In genomic region chr14:64734990-64735389, GRCh38 we compare ENCODE assay signal across 12 cellular contexts. TPM values are rescaled to one million over a fixed set of nuclear protein-coding genes. Genes with fewer than 3 reads are reported as not detected.
DNase-seq lines count a peak whose midpoint lies in the region; ATAC-seq and TF ChIP-seq lines count a peak whose summit lies in the region.
"Had no signal": no experiment of that assay in that cellular context is flagged by ENCODE, and none has a peak within 500 bp of the region (broad histone marks: within the 10 kb centered on the region; RNA-seq: fewer than 3 reads in every experiment).

No MANE protein-coding gene starts in this region.

- no peak overlapping the region for H3K4me3 ChIP-seq in Karpas-422 (ENCODE audit: low read length)

- H3K9me3 ChIP-seq in CD4-positive, alpha-beta T cell (ENCODE audit: control insufficient read depth, low read length): no peaks in the 10 kb centered on the region
- H3K9me3 ChIP-seq in T-helper 17 cell (ENCODE audit: control insufficient read depth, low read length, poor library complexity, severe bottlenecking): no peaks in the 10 kb centered on the region
- no peaks in the 10 kb centered on the region for H3K9me3 ChIP-seq in Karpas-422 (ENCODE audit: low read length)
- H3K9me3 ChIP-seq: SK-N-SH had no signal

- no peaks in the 10 kb centered on the region for H3K79me2 ChIP-seq in Karpas-422 (ENCODE audit: low read length)

- no peaks in the 10 kb centered on the region for H3K36me3 ChIP-seq in Karpas-422 (ENCODE audit: insufficient read depth, low read length)

- H3K4me2 ChIP-seq in Karpas-422 (ENCODE audit: low read depth, low read length, poor library complexity, severe bottlenecking): no peak overlapping the region
- H3K4me2 ChIP-seq: SK-N-SH had no signal

- no peak overlapping the region for H3K9ac ChIP-seq in Karpas-422 (ENCODE audit: low read length)
- H3K9ac ChIP-seq: SK-N-SH had no signal

- in situ Hi-C loops in G401 (cut with HindIII; ENCODE audit: low sequenced_read_pairs): no loop called here

- H3K27me3 Mint-ChIP-seq in CD4-positive, alpha-beta T cell: no peaks in the 10 kb centered on the region
- H3K27me3 Mint-ChIP-seq in T-helper 17 cell (no peaks in the 10 kb centered on the region), nephron (ENCODE audit: low read depth) (no peaks in the 10 kb centered on the region)
- H3K27me3 Mint-ChIP-seq: naive B cell had no signal

- ATAC-seq in CD4-positive, alpha-beta T cell (ENCODE audit: poor library complexity): no peak
- ATAC-seq in T-helper 17 cell (no peak), HG03439 (IDR thresholded peaks at IDR 0.05; ENCODE audit: unreplicated experiment) (no peak)

- no peaks in the 10 kb centered on the region for H3K9me3 Mint-ChIP-seq in CD4-positive, alpha-beta T cell
- H3K9me3 Mint-ChIP-seq in nephron: no peaks in the 10 kb centered on the region
- H3K9me3 Mint-ChIP-seq: naive B cell had no signal

- no peak for TF ChIP-seq CTCF in CD4-positive, alpha-beta T cell (IDR thresholded peaks at IDR 0.05)
- TF ChIP-seq CTCF in nephron (IDR thresholded peaks at IDR 0.05; ENCODE audit: unreplicated experiment in 3 of 3): no peak

- H3K4me1 Mint-ChIP-seq in CD4-positive, alpha-beta T cell (ENCODE audit: low read depth): peaks cover 27% of the 10 kb centered on the region
- H3K4me1 Mint-ChIP-seq in T-helper 17 cell (peaks cover 35% of the 10 kb centered on the region), nephron (peaks cover 12% of the 10 kb centered on the region)
- H3K4me1 Mint-ChIP-seq: naive B cell had no signal

- no peaks in the 10 kb centered on the region for H3K9me2 ChIP-seq in Karpas-422 (replicated peaks; ENCODE audit: insufficient read depth, low read length)
- H3K9me2 ChIP-seq: SK-N-SH had no signal

- DNase-seq in CD4-positive, alpha-beta T cell: no peak
- peak; percentile 98 for DNase-seq in DMS79 (lab: John Stamatoyannopoulos, UW)
- no peak for DNase-seq in T-helper 17 cell
- no peak for DNase-seq in Karpas-422
- DNase-seq in G401 (ENCODE audit: low spot score): no peak
- DNase-seq: Calu3; foreskin fibroblast; naive B cell; NK-92 treated with Interleukin-12 subunit alpha and Interleukin-12 subunit beta, amount 100 ng/mL, for 24 hours; SK-N-SH had no signal

- no peak overlapping the region for H2AFZ ChIP-seq in Karpas-422 (ENCODE audit: low read length)

- no peak overlapping the region for H3K27ac ChIP-seq in CD4-positive, alpha-beta T cell (ENCODE audit: low read depth, low read length)
- no peak overlapping the region for H3K27ac ChIP-seq in Karpas-422 (ENCODE audit: low read length)

- intact Hi-C loops in CD4-positive, alpha-beta T cell (cut with DNase I, micrococcal nuclease): no loop called here

- H4K20me1 ChIP-seq in Karpas-422 (ENCODE audit: insufficient read depth, low read depth, low read length): no peaks in the 10 kb centered on the region

- peaks cover 14% of the 10 kb centered on the region for H3K36me3 Mint-ChIP-seq in CD4-positive, alpha-beta T cell (ENCODE audit: low read depth)
- H3K36me3 Mint-ChIP-seq in T-helper 17 cell (ENCODE audit: low read depth): peaks cover 4% of the 10 kb centered on the region
- H3K36me3 Mint-ChIP-seq in nephron (ENCODE audit: low read depth): peaks cover 54% of the 10 kb centered on the region
- H3K36me3 Mint-ChIP-seq: naive B cell had no signal

- POLR2A ChIA-PET in CD4-positive, alpha-beta T cell (lab: Charles Lee): no interaction called here

- no peak overlapping the region for H3K4me3 Mint-ChIP-seq in CD4-positive, alpha-beta T cell
- peak overlapping the region; percentile 61 for H3K4me3 Mint-ChIP-seq in T-helper 17 cell
- H3K4me3 Mint-ChIP-seq in nephron: no peak overlapping the region
- H3K4me3 Mint-ChIP-seq: naive B cell had no signal

- no peaks in the 10 kb centered on the region for H3K27me3 ChIP-seq in CD4-positive, alpha-beta T cell (ENCODE audit: control insufficient read depth, insufficient read depth, low read length)
- no peaks in the 10 kb centered on the region for H3K27me3 ChIP-seq in Karpas-422 (ENCODE audit: low read length)

- H3K27ac Mint-ChIP-seq in CD4-positive, alpha-beta T cell: peak overlapping the region; percentile 42
- H3K27ac Mint-ChIP-seq in T-helper 17 cell (peak overlapping the region; percentile 96), nephron (peak overlapping the region; percentile 23 to 63 (median 43))
- H3K27ac Mint-ChIP-seq: naive B cell had no signal

- H3K4me1 ChIP-seq in Karpas-422 (ENCODE audit: low read length): no peaks in the 10 kb centered on the region

- CTCF ChIA-PET in CD4-positive, alpha-beta T cell (lab: Charles Lee): no interaction called here

RNA-seq across cellular contexts. Expression of gene PLEKHG3, which starts 30.8 kb away (rescaled TPM):
- total RNA-seq in CD4-positive, alpha-beta T cell: 10 to 100 TPM; 12.1 to 13.3 TPM
- 10 to 100 TPM; 61.4 to 65.5 TPM for total RNA-seq in T-helper 17 cell
- not detected in 2 replicates for total RNA-seq in Karpas-422 (2014; rRNA removed; shearing (Covaris generic); ENCODE audit: low replicate concordance)
- total RNA-seq in G401 (2014; rRNA removed; shearing (Covaris generic)): 5.2 and 6.7 TPM in 2 replicates

Comparison
In these comparisons a context has a peak if more than half of its experiments do, and no peak if none do; other contexts are left out.
1. H3K27ac Mint-ChIP-seq: peak in every context shown above with its lines; median percentile 96 in T-helper 17 cell; 43 in nephron; 42 in CD4-positive, alpha-beta T cell.